8 cellular contexts compared by ENCODE assay signal in the genomic region with DNA sequence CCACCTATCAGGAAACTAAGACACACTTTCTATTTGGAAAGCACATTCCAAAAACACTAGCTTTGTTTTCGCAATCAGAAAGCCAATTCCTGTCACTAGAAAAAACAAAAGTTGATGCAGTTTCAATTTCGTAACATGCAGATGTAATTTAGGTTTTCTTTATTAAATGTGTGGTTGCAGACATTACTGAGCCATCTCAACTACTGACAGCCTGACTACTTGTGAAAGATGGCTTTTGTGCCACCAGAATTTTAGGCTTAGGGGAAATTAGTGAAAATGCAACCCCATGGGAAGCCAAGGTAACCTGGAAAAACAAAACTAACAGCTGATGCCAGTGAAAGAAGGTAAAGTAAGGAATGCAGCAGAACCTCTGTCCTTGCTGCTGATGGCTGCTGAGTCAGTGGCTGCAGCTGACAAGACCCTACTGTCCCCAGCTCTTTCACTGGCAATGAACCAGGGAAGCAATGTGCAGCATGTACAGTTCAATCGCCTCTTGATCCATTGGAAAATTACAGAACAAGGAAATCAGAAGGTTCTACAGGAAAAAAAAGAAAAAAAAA. TPM values are rescaled to one million over a fixed set of nuclear protein-coding genes. Genes with fewer than 3 reads are reported as not detected.
DNase-seq lines count a peak whose midpoint lies in the region; ATAC-seq and TF ChIP-seq lines count a peak whose summit lies in the region.

No MANE protein-coding gene starts in this region.

- intact Hi-C loops in sciatic nerve (cut with DNase I) (no loop called here), OCI-LY7 (cut with micrococcal nuclease; ENCODE audit: unreplicated experiment) (no loop called here)

- H3K27me3 ChIP-seq in H7 (ENCODE audit: control insufficient read depth, insufficient read depth, low read length), result no peaks in the 10 kb centered on the region
- no peaks in the 10 kb centered on the region for H3K27me3 ChIP-seq in SJSA1 (replicated peaks)

- H3K4me3 ChIP-seq in H7 (ENCODE audit: insufficient read depth, low read depth, low read length), result no peak overlapping the region
- no peak overlapping the region for H3K4me3 ChIP-seq in SJSA1
- H3K4me3 ChIP-seq in OCI-LY7 (ENCODE audit: low read depth, low read length, poor library complexity, severe bottlenecking), result no peak overlapping the region

- no peaks in the 10 kb centered on the region for H3K9me2 ChIP-seq in OCI-LY7 (ENCODE audit: insufficient read depth, low read length)

- peaks cover 74% of the 10 kb centered on the region for H3K4me1 ChIP-seq in SJSA1 (replicated peaks)
- H3K4me1 ChIP-seq in OCI-LY7 (ENCODE audit: insufficient read depth, low read length, poor library complexity, severe bottlenecking), result no peaks in the 10 kb centered on the region

- ATAC-seq in sciatic nerve (peak; percentile 32), GM21528 (IDR thresholded peaks at IDR 0.05; ENCODE audit: low FRiP score, unreplicated experiment) (no peak)

- H3K9me3 ChIP-seq in SJSA1 (replicated peaks), result no peaks in the 10 kb centered on the region
- H3K9me3 ChIP-seq in OCI-LY7 (ENCODE audit: low read length), result no peaks in the 10 kb centered on the region

- no peaks in the 10 kb centered on the region for H4K20me1 ChIP-seq in OCI-LY7 (ENCODE audit: insufficient read depth, low read length)

- no peak overlapping the region for H2AFZ ChIP-seq in OCI-LY7 (ENCODE audit: low read length)

- CTCF ChIA-PET in OCI-LY7 (lab: Charles Lee; ENCODE audit: unreplicated experiment), result no interaction called here

- no TSS peak for BruUV-seq in OCI-LY7 (replicated peaks; lab: Mats Ljungman, UMichigan)

- POLR2A ChIA-PET in OCI-LY7 (lab: Charles Lee), result interaction anchor here (0.7 kb wide), 2 partner anchors 24 to 389 kb away, joined by 3 to 4 read pairs; no protein-coding TSS in a partner anchor

- no peaks in the 10 kb centered on the region for H3K79me2 ChIP-seq in OCI-LY7 (ENCODE audit: insufficient read depth, low read depth, low read length)

- no peak overlapping the region for H3K4me2 ChIP-seq in OCI-LY7 (ENCODE audit: low read length)

- TF ChIP-seq CTCF in OCI-LY7 (conservative IDR thresholded peaks at IDR 0.05; ENCODE audit: low read length), result no peak

- H3K27ac ChIP-seq in SJSA1, result peak overlapping the region; percentile 99
- H3K27ac ChIP-seq in OCI-LY7 (ENCODE audit: low read depth, low read length, poor library complexity, severe bottlenecking), result no peak overlapping the region

- DNase-seq in H7 (peak; percentile 19), SJSA1 (ENCODE audit: low read depth in 1 of 2, low spot score in 2 of 2) (peak in 1 of 2 experiments; percentile 34), fibroblast of peridontal ligament (ENCODE audit: extremely low read depth) (peak; percentile 80), sciatic nerve (ENCODE audit: low spot score) (no peak), T1000 (lab: John Stamatoyannopoulos, UW) (no peak), OCI-LY7 (ENCODE audit: low spot score) (no peak), T-helper 9 cell (no peak)

- peaks cover 1% of the 10 kb centered on the region; the same call in 1 of the 2 replicates for H3K36me3 ChIP-seq in H7 (replicated peaks; ENCODE audit: control insufficient read depth, insufficient read depth, low read length)
- peaks cover 74% of the 10 kb centered on the region for H3K36me3 ChIP-seq in SJSA1
- peaks cover 8% of the 10 kb centered on the region; the same call in 1 of the 2 replicates for H3K36me3 ChIP-seq in OCI-LY7 (ENCODE audit: insufficient read depth, low read length)

RNA-seq across cellular contexts. Expression of a gene that starts 34.9 kb away (rescaled TPM):
- total RNA-seq in H7 (2014; rRNA removed; shearing (Covaris generic)), result 16.9 and 22.7 TPM in 2 replicates
- 107 and 129 TPM in 2 replicates for total RNA-seq in SJSA1 (2014; rRNA removed; shearing (Covaris generic))
- total RNA-seq in sciatic nerve (89.8 TPM), OCI-LY7 (2022) (23.2 and 28.7 TPM in 2 replicates)
- 17.1 and 19.3 TPM in 2 replicates for total RNA-seq in OCI-LY7 (2014; rRNA removed; shearing (Covaris generic))

Comparison
In these comparisons a context has a peak if more than half of its experiments do, and no peak if none do; other contexts are left out.
1. DNase-seq: peak in H7 (single experiment) and fibroblast of peridontal ligament (single experiment); none in sciatic nerve (single experiment), T1000 (single experiment), OCI-LY7 (single experiment) and T-helper 9 cell (single experiment).